In genomic region chr12:132324841-132325732, GRCh38 we compare ENCODE assay signal across 37 cellular contexts. TPM values are rescaled to one million over a fixed set of nuclear protein-coding genes. Genes with fewer than 3 reads are reported as not detected.
"Had no signal": no experiment of that assay in that cellular context is flagged by ENCODE, and none has a peak within 500 bp of the region (broad histone marks: within the 10 kb centered on the region; RNA-seq: fewer than 3 reads in every experiment).

No MANE protein-coding gene starts in this region.

- H3K27ac ChIP-seq: body of pancreas, cardiac muscle cell, esophagus muscularis mucosa, foreskin keratinocyte, heart left ventricle, left lung, lower lobe of right lung, neutrophil, ovary, skin epidermis, upper lobe of left lung, vagina, VCaP had no signal

- H3K4me3 Mint-ChIP-seq: activated naive CD8-positive, alpha-beta T cell; activated T-cell treated with anti-CD3 and anti-CD28 coated beads, Interleukin-2, amount 50 U/mL, for 72 hours; natural killer cell; stimulated activated effector memory CD8-positive, alpha-beta T cell treated with anti-CD3 and anti-CD28 coated beads, Interleukin-12 subunit alpha, Interleukin-12 subunit beta, amount 100 ng/mL, for 72 hours; T-helper 2 cell treated with Interferon-gamma antibody and Interleukin-4, amounts not matched to agents 5 μg/mL and 100 μg/mL, for 36 hours had no signal

- DNase-seq: activated CD4-positive, alpha-beta T cell treated with anti-CD3 and anti-CD28 coated beads for 4 hours; activated CD4-positive, alpha-beta T cell treated with anti-CD3 and anti-CD28 coated beads, Interleukin-2, amount 50 U/mL, for 4 hours; activated effector memory CD4-positive, alpha-beta T cell treated with Interleukin-2 at 50 U/mL for 16 hours; activated naive CD4-positive, alpha-beta T cell treated with Interleukin-2 at 50 U/mL for 16 hours; activated T-cell treated with anti-CD3 and anti-CD28 coated beads for 4 hours; activated T-cell treated with anti-CD3 and anti-CD28 coated beads, Interleukin-2, amount 50 U/mL, for 72 hours; aorta; body of pancreas; dermis blood vessel endothelial cell; effector CD4-positive, alpha-beta T cell; foreskin keratinocyte; heart left ventricle; hypothalamus; immature natural killer cell; kidney glomerular epithelial cell; lower lobe of right lung; mesendoderm; natural killer cell; ovary; stimulated activated CD4-positive, alpha-beta T cell treated with anti-CD3 and anti-CD28 coated beads, Interleukin-4, amount 100 ng/mL, for 24 hours; stimulated activated naive CD8-positive, alpha-beta T cell treated with anti-CD3 and anti-CD28 coated beads, Interleukin-15, amount 100 ng/mL, for 72 hours; substantia nigra; T-helper 1 cell had no signal

- H3K27me3 ChIP-seq: ovary, vagina had no signal

- H3K4me1 Mint-ChIP-seq: natural killer cell had no signal

- H3K27ac Mint-ChIP-seq: activated naive CD8-positive, alpha-beta T cell; activated T-cell treated with anti-CD3 and anti-CD28 coated beads, Interleukin-2, amount 50 U/mL, for 72 hours; immature natural killer cell; natural killer cell; progenitor cell of endocrine pancreas; stimulated activated effector memory CD8-positive, alpha-beta T cell treated with anti-CD3 and anti-CD28 coated beads, Interleukin-12 subunit alpha, Interleukin-12 subunit beta, amount 100 ng/mL, for 72 hours; stimulated activated naive CD8-positive, alpha-beta T cell treated with anti-CD3 and anti-CD28 coated beads, Interleukin-15, amount 100 ng/mL, for 72 hours; T-helper 2 cell treated with Interferon-gamma antibody and Interleukin-4, amounts not matched to agents 5 μg/mL and 100 μg/mL, for 36 hours had no signal

- H3K36me3 ChIP-seq: cardiac muscle cell, esophagus muscularis mucosa, heart left ventricle, left lung, lower lobe of right lung, neutrophil, ovary, upper lobe of left lung, vagina had no signal

- FAIRE-seq: colon had no signal

- H3K4me3 ChIP-seq: body of pancreas, cardiac muscle cell, esophagus muscularis mucosa, heart left ventricle, left lung, lower lobe of right lung, ovary, skin epidermis, upper lobe of left lung, vagina had no signal

- H3K4me1 ChIP-seq: body of pancreas, foreskin keratinocyte had no signal

- H3K36me3 Mint-ChIP-seq: activated naive CD8-positive, alpha-beta T cell; immature natural killer cell; natural killer cell; stimulated activated effector memory CD8-positive, alpha-beta T cell treated with anti-CD3 and anti-CD28 coated beads, Interleukin-12 subunit alpha, Interleukin-12 subunit beta, amount 100 ng/mL, for 72 hours had no signal

- H3K9me3 ChIP-seq: body of pancreas, esophagus muscularis mucosa, heart left ventricle, left lung, lower lobe of right lung, neutrophil, ovary, upper lobe of left lung, vagina had no signal

- H3K9me3 Mint-ChIP-seq: activated T-cell treated with anti-CD3 and anti-CD28 coated beads, Interleukin-2, amount 50 U/mL, for 72 hours; natural killer cell; stimulated activated effector memory CD8-positive, alpha-beta T cell treated with anti-CD3 and anti-CD28 coated beads, Interleukin-12 subunit alpha, Interleukin-12 subunit beta, amount 100 ng/mL, for 72 hours; stimulated activated naive CD8-positive, alpha-beta T cell treated with anti-CD3 and anti-CD28 coated beads, Interleukin-15, amount 100 ng/mL, for 72 hours; T-helper 2 cell treated with Interferon-gamma antibody and Interleukin-4, amounts not matched to agents 5 μg/mL and 100 μg/mL, for 36 hours had no signal

RNA-seq across cellular contexts. Expression of gene GALNT9, which starts 4.3 kb away (rescaled TPM):
- total RNA-seq: body of pancreas, foreskin keratinocyte, lower lobe of right lung, natural killer cell, sciatic nerve had no signal
- polyA plus RNA-seq: aorta, foreskin keratinocyte, heart left ventricle, immature natural killer cell had no signal
